In the genomic region with DNA sequence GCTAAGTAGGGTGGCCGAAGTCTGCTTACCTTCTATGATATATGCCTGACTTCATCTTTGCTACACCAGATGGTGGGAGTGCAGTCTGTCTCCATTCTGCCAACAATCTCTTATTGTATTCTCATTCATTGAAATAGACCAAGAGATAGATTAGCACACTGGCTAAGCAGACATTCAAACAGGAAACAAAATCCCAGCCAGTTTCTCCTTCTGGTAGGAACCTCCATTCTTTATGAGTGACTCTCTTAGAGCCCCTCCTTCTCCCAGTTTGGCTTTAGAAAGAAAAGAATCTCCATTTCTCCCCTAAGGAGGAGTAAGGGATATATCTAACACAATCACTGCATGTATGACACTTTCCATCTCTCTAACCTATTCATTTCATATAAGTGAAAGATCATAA, we compare ENCODE assay signal across 1 cellular context.
TF ChIP-seq lines count a peak whose summit lies in the region.

No MANE protein-coding gene starts in this region.

TF ChIP-seq in SK-N-SH treated with all-trans-retinoic acid at 6 μM for 48 hours, 23 proteins besides CTCF, POLR2A, EP300 and RAD21 (continued from another document):
- TF ChIP-seq, protein P1, sequence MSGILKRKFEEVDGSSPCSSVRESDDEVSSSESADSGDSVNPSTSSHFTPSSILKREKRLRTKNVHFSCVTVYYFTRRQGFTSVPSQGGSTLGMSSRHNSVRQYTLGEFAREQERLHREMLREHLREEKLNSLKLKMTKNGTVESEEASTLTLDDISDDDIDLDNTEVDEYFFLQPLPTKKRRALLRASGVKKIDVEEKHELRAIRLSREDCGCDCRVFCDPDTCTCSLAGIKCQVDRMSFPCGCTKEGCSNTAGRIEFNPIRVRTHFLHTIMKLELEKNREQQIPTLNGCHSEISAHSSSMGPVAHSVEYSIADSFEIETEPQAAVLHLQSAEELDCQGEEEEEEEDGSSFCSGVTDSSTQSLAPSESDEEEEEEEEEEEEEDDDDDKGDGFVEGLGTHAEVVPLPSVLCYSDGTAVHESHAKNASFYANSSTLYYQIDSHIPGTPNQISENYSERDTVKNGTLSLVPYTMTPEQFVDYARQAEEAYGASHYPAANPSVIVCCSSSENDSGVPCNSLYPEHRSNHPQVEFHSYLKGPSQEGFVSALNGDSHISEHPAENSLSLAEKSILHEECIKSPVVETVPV (CRISPR knock-in tag; IDR thresholded peaks at IDR 0.05): no peak
- no peak for TF ChIP-seq ARNTL (CRISPR knock-in tag; IDR thresholded peaks at IDR 0.05; ENCODE audit: borderline replicate concordance, low read depth)
- TF ChIP-seq RARB (CRISPR knock-in tag; IDR thresholded peaks at IDR 0.05): no peak
- TF ChIP-seq TOX (CRISPR knock-in tag; IDR thresholded peaks at IDR 0.05; ENCODE audit: borderline replicate concordance): no peak
- no peak for TF ChIP-seq CREB5 (CRISPR knock-in tag; IDR thresholded peaks at IDR 0.05; ENCODE audit: low read depth)
- no peak for TF ChIP-seq ZNF565 (CRISPR knock-in tag; conservative IDR thresholded peaks at IDR 0.05; ENCODE audit: low read depth)
- no peak for TF ChIP-seq GLIS3 (CRISPR knock-in tag; IDR thresholded peaks at IDR 0.05)
- no peak for TF ChIP-seq BACH2 (CRISPR knock-in tag; IDR thresholded peaks at IDR 0.05; ENCODE audit: borderline replicate concordance)
- no peak for TF ChIP-seq OSR1 (CRISPR knock-in tag; IDR thresholded peaks at IDR 0.05)
- TF ChIP-seq, protein P2, sequence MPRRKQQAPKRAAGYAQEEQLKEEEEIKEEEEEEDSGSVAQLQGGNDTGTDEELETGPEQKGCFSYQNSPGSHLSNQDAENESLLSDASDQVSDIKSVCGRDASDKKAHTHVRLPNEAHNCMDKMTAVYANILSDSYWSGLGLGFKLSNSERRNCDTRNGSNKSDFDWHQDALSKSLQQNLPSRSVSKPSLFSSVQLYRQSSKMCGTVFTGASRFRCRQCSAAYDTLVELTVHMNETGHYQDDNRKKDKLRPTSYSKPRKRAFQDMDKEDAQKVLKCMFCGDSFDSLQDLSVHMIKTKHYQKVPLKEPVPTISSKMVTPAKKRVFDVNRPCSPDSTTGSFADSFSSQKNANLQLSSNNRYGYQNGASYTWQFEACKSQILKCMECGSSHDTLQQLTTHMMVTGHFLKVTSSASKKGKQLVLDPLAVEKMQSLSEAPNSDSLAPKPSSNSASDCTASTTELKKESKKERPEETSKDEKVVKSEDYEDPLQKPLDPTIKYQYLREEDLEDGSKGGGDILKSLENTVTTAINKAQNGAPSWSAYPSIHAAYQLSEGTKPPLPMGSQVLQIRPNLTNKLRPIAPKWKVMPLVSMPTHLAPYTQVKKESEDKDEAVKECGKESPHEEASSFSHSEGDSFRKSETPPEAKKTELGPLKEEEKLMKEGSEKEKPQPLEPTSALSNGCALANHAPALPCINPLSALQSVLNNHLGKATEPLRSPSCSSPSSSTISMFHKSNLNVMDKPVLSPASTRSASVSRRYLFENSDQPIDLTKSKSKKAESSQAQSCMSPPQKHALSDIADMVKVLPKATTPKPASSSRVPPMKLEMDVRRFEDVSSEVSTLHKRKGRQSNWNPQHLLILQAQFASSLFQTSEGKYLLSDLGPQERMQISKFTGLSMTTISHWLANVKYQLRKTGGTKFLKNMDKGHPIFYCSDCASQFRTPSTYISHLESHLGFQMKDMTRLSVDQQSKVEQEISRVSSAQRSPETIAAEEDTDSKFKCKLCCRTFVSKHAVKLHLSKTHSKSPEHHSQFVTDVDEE (CRISPR knock-in tag; IDR thresholded peaks at IDR 0.05): no peak
